9 cellular contexts compared by ENCODE assay signal in the genomic region with DNA sequence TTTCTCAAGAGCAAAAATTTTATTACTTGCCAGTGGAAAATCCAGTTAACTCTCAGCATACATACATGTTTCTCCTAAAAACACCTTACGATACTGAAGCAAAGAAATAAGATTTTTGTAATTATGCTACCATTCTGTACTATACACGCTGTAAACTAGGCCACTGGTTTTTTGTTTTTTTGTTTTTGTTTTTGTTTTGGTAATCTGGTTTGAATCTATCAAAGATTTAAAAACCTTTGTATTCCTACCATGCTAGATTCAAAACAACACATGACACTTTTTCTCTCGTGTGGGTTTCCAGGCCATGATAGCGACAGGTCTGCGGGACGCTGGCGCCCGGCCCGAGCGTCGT. TPM values are rescaled to one million over a fixed set of nuclear protein-coding genes. Genes with fewer than 3 reads are reported as not detected.
DNase-seq lines count a peak whose midpoint lies in the region; TF ChIP-seq lines count a peak whose summit lies in the region.
"Had no signal": no experiment of that assay in that cellular context is flagged by ENCODE, and none has a peak within 500 bp of the region (broad histone marks: within the 10 kb centered on the region; RNA-seq: fewer than 3 reads in every experiment).

No MANE protein-coding gene starts in this region.

- peaks cover 9% of the 10 kb centered on the region for H3K27me3 Mint-ChIP-seq in T-helper 1 cell treated with Interleukin-12 subunit alpha and Interleukin-12 subunit beta and Interleukin-4 antibody, amounts not matched to agents 30 μg/mL and 1 μg/mL, for 36 hours (ENCODE audit: low read depth)

- H3K27ac Mint-ChIP-seq in T-helper 1 cell treated with Interleukin-12 subunit alpha and Interleukin-12 subunit beta and Interleukin-4 antibody, amounts not matched to agents 30 μg/mL and 1 μg/mL, for 36 hours = peak overlapping the region; percentile 72

- H3K27me3 ChIP-seq in kidney epithelial cell (ENCODE audit: control insufficient read depth, insufficient read depth, low read length) = no peaks in the 10 kb centered on the region

- DNase-seq in T-helper 1 cell (no peak), kidney epithelial cell (ENCODE audit: low read depth) (no peak), superior temporal gyrus (ENCODE audit: extremely low spot score) (peak; percentile 72), NCI-H748 (lab: John Stamatoyannopoulos, UW; ENCODE audit: unreplicated experiment) (no peak), NCI-H446 (lab: John Stamatoyannopoulos, UW) (no peak), occipital lobe (lab: John Stamatoyannopoulos, UW) (no peak)

- no peaks in the 10 kb centered on the region for H3K9me3 Mint-ChIP-seq in T-helper 1 cell treated with Interleukin-12 subunit alpha and Interleukin-12 subunit beta and Interleukin-4 antibody, amounts not matched to agents 30 μg/mL and 1 μg/mL, for 36 hours

- H3K4me3 Mint-ChIP-seq in T-helper 1 cell treated with Interleukin-12 subunit alpha and Interleukin-12 subunit beta and Interleukin-4 antibody, amounts not matched to agents 30 μg/mL and 1 μg/mL, for 36 hours = peak overlapping the region; percentile 86

- no peak for TF ChIP-seq CTCF in kidney epithelial cell (IDR thresholded peaks at IDR 0.05; ENCODE audit: insufficient read depth, low read length, poor library complexity, severe bottlenecking)

- H3K36me3 ChIP-seq in kidney epithelial cell (ENCODE audit: control insufficient read depth, insufficient read depth, low read length) = no peaks in the 10 kb centered on the region

- peaks cover 15% of the 10 kb centered on the region for H3K4me1 Mint-ChIP-seq in T-helper 1 cell treated with Interleukin-12 subunit alpha and Interleukin-12 subunit beta and Interleukin-4 antibody, amounts not matched to agents 30 μg/mL and 1 μg/mL, for 36 hours (ENCODE audit: low read depth)

- peak overlapping the region; percentile 94 for H3K4me3 ChIP-seq in kidney epithelial cell (ENCODE audit: low read depth, low read length)

- H3K36me3 Mint-ChIP-seq in T-helper 1 cell treated with Interleukin-12 subunit alpha and Interleukin-12 subunit beta and Interleukin-4 antibody, amounts not matched to agents 30 μg/mL and 1 μg/mL, for 36 hours (ENCODE audit: low read depth) = no peaks in the 10 kb centered on the region

- H3K27ac ChIP-seq in angular gyrus (ENCODE audit: low read depth, low read length) = peak overlapping the region; percentile 86

RNA-seq across cellular contexts. Expression of a gene that starts 0.8 kb away (rescaled TPM):
- total RNA-seq in kidney epithelial cell = 16.2 and 21.1 TPM in 2 replicates
- 8.6 TPM for total RNA-seq in occipital lobe

RNA-seq across cellular contexts. Expression of a gene that starts 58.2 kb away (rescaled TPM):
- total RNA-seq in kidney epithelial cell = not detected in 2 replicates
- total RNA-seq in occipital lobe = not detected
- total RNA-seq: subcutaneous adipose tissue had no signal
